In genomic region chr4:56990109-56990508, GRCh38 we compare ENCODE assay signal across 20 cellular contexts. TPM values are rescaled to one million over a fixed set of nuclear protein-coding genes. Genes with fewer than 3 reads are reported as not detected.
DNase-seq lines count a peak whose midpoint lies in the region; ATAC-seq and TF ChIP-seq lines count a peak whose summit lies in the region.
"Had no signal": no experiment of that assay in that cellular context is flagged by ENCODE, and none has a peak within 500 bp of the region (broad histone marks: within the 10 kb centered on the region; RNA-seq: fewer than 3 reads in every experiment).

No MANE protein-coding gene starts in this region.

- peaks cover 30% of the 10 kb centered on the region for H3F3A ChIP-seq in SK-N-SH (replicated peaks; ENCODE audit: insufficient read depth)

- H4K20me1 ChIP-seq in SK-N-SH (ENCODE audit: insufficient read depth): peaks cover 19% of the 10 kb centered on the region

- no peak overlapping the region for H4K8ac ChIP-seq in mesendoderm (ENCODE audit: low read depth, low read length)

- H3K56ac ChIP-seq in mesendoderm (ENCODE audit: low read length): no peak overlapping the region

- no peak for ATAC-seq in SK-N-SH treated with all-trans-retinoic acid at 6 μM for 48 hours
- no peak for ATAC-seq in HG03432 (IDR thresholded peaks at IDR 0.05; ENCODE audit: unreplicated experiment)
- ATAC-seq: sciatic nerve had no signal

- no peak overlapping the region for H3K4ac ChIP-seq in mesendoderm (ENCODE audit: low read depth, low read length)

- H3K36me3 ChIP-seq in SK-N-SH (replicated peaks in 1 of 2; ENCODE audit: control insufficient read depth in 1 of 2, insufficient read depth in 2 of 2, low read length in 1 of 2) (peaks cover 73 to 87% of the 10 kb centered on the region in 2 experiments), mesendoderm (ENCODE audit: control insufficient read depth, insufficient read depth, low read length) (peaks cover 2% of the 10 kb centered on the region)

- TF ChIP-seq CTCF in SK-N-SH (IDR thresholded peaks at IDR 0.05) (no peak), cardiac fibroblast (IDR thresholded peaks at IDR 0.05; ENCODE audit: low read depth, low read length) (no peak), progenitor cell of endocrine pancreas (IDR thresholded peaks at IDR 0.05; ENCODE audit: unreplicated experiment) (no peak)

- H3K4me1 ChIP-seq in SK-N-SH (ENCODE audit: control insufficient read depth in 1 of 2, insufficient read depth in 2 of 2, low read depth in 1 of 2, low read length in 1 of 2): 0 out of 4 replicates have a peak, but pooled peaks cover 0 to 2% of the 10 kb centered on the region in 2 experiments
- H3K4me1 ChIP-seq in mesendoderm (ENCODE audit: control insufficient read depth, low read depth, low read length): no peaks in the 10 kb centered on the region
- H3K4me1 ChIP-seq: foreskin keratinocyte had no signal

- 91% methylated on average over 2 of the region's 2 CpGs for WGBS in SK-N-SH (ENCODE audit: low lambda C conversion rate)
- no CpG with 5 or more reads among the region's 2 CpGs for WGBS in mesendoderm (ENCODE audit: extremely low coverage, insufficient coverage, low lambda C conversion rate)

- H4K5ac ChIP-seq in mesendoderm (ENCODE audit: low read length): no peak overlapping the region

- peaks cover 21% of the 10 kb centered on the region for H3K36me3 Mint-ChIP-seq in progenitor cell of endocrine pancreas (ENCODE audit: insufficient read depth)

- no peak overlapping the region for H2AK5ac ChIP-seq in mesendoderm (ENCODE audit: low read length)

- H3K27me3 Mint-ChIP-seq in progenitor cell of endocrine pancreas: no peaks in the 10 kb centered on the region
- H3K27me3 Mint-ChIP-seq: activated B cell treated with CpG ODN at 0.5 μM for 24 hours, IgD-negative memory B cell, memory B cell had no signal

- H3K9ac ChIP-seq in SK-N-SH: no peak overlapping the region
- no peak overlapping the region for H3K9ac ChIP-seq in mesendoderm (ENCODE audit: low read length)

- H3K9me2 ChIP-seq in SK-N-SH: no peaks in the 10 kb centered on the region

- TF ChIP-seq RAD21 in SK-N-SH (IDR thresholded peaks at IDR 0.05; ENCODE audit: low read length): no peak

- peaks cover 7% of the 10 kb centered on the region for H3K79me1 ChIP-seq in mesendoderm (ENCODE audit: low read length)

- H3K27me3 ChIP-seq in SK-N-SH (ENCODE audit: insufficient read depth) (no peaks in the 10 kb centered on the region), mesendoderm (ENCODE audit: insufficient read depth, low read length, poor library complexity) (no peaks in the 10 kb centered on the region)
- H3K27me3 ChIP-seq: foreskin keratinocyte, neutrophil had no signal

- POLR2A ChIA-PET in SK-N-SH (lab: Yijun Ruan, JAX): no interaction called here

- H3K18ac ChIP-seq in mesendoderm (ENCODE audit: low read length): no peak overlapping the region

- peaks cover 4% of the 10 kb centered on the region for H3K4me1 Mint-ChIP-seq in progenitor cell of endocrine pancreas (ENCODE audit: low read depth)

- H3K9me3 Mint-ChIP-seq in progenitor cell of endocrine pancreas (ENCODE audit: low read depth): no peaks in the 10 kb centered on the region
- H3K9me3 Mint-ChIP-seq: activated B cell treated with CpG ODN at 0.5 μM for 24 hours, IgD-negative memory B cell, memory B cell had no signal

- no peak overlapping the region for H2BK15ac ChIP-seq in mesendoderm (replicated peaks; ENCODE audit: low read depth)

- no peak overlapping the region for H3K4me3 Mint-ChIP-seq in progenitor cell of endocrine pancreas (ENCODE audit: low read depth)
- H3K4me3 Mint-ChIP-seq: activated B cell treated with CpG ODN at 0.5 μM for 24 hours, IgD-negative memory B cell, memory B cell had no signal

- no peaks in the 10 kb centered on the region for H3K9me3 ChIP-seq in SK-N-SH
- H3K9me3 ChIP-seq: neutrophil had no signal

- H3K27ac ChIP-seq in SK-N-SH (ENCODE audit: low read depth in 2 of 2, low read length in 1 of 2): no peak overlapping the region
- H3K27ac ChIP-seq in mesendoderm (ENCODE audit: low read depth, low read length): no peak overlapping the region
- H3K27ac ChIP-seq: coronary artery, foreskin keratinocyte had no signal

- H2BK120ac ChIP-seq in mesendoderm (ENCODE audit: low read depth, low read length): no peak overlapping the region

- no peak for TF ChIP-seq EP300 in SK-N-SH (IDR thresholded peaks at IDR 0.05; ENCODE audit: borderline replicate concordance in 1 of 2, low read depth in 1 of 2, low read length in 1 of 2)

- no peak overlapping the region for H3K4me3 ChIP-seq in SK-N-SH (ENCODE audit: low read depth in 2 of 2, low read length in 1 of 2)
- no peak overlapping the region for H3K4me3 ChIP-seq in cardiac fibroblast (replicated peaks in 1 of 2; ENCODE audit: low read depth in 2 of 2, low read length in 2 of 2)
- no peak overlapping the region for H3K4me3 ChIP-seq in mesendoderm (ENCODE audit: low read length)
- H3K4me3 ChIP-seq: coronary artery had no signal

- no peak overlapping the region for H2BK5ac ChIP-seq in mesendoderm (ENCODE audit: low read length)

- H3K23ac ChIP-seq in mesendoderm (ENCODE audit: low read length): no peak overlapping the region

- no peak overlapping the region for H3K4me2 ChIP-seq in SK-N-SH
- H3K4me2 ChIP-seq in mesendoderm (ENCODE audit: low read length): no peak overlapping the region

- CTCF ChIA-PET in SK-N-SH (lab: Yijun Ruan, JAX): interaction anchor here (1.1 to 1.4 kb wide), 2 partner anchors 48 to 173 kb away, joined by 3 read pairs; no protein-coding TSS in a partner anchor

- no peak overlapping the region for H2AFZ ChIP-seq in SK-N-SH (ENCODE audit: low read depth)

- no peak overlapping the region for H3K27ac Mint-ChIP-seq in progenitor cell of endocrine pancreas
- H3K27ac Mint-ChIP-seq: activated B cell treated with CpG ODN at 0.5 μM for 24 hours had no signal

- H3K79me2 ChIP-seq in SK-N-SH (ENCODE audit: insufficient read depth): peaks cover 98% of the 10 kb centered on the region
- H3K79me2 ChIP-seq in mesendoderm (ENCODE audit: control insufficient read depth, insufficient read depth, low read length): peaks cover 10% of the 10 kb centered on the region

- DNase-seq in SK-N-SH (no peak), M059J (ENCODE audit: low read depth) (peak; percentile 19), cardiac fibroblast (ENCODE audit: low read depth in 2 of 2) (peak; percentile 50 to 70), mesendoderm (peak; percentile 48), SIG-M5 (lab: John Stamatoyannopoulos, UW) (no peak), progenitor cell of endocrine pancreas (ENCODE audit: low spot score, unreplicated experiment) (no peak)
- DNase-seq: activated B cell treated with CpG ODN at 0.5 μM for 24 hours; amniotic stem cell; foreskin keratinocyte; GF-D8; NCI-H1436; NCI-H510A; stimulated activated CD4-positive, alpha-beta T cell treated with anti-CD3 and anti-CD28 coated beads, Interleukin-4, amount 100 ng/mL, for 4 hours had no signal

TF ChIP-seq in SK-N-SH, 30 proteins besides CTCF, POLR2A, EP300 and RAD21:
- TF ChIP-seq EZH2phosphoT487 (IDR thresholded peaks at IDR 0.05; ENCODE audit: borderline replicate concordance, low read depth) (no peak), FOSL2 (IDR thresholded peaks at IDR 0.05; ENCODE audit: borderline replicate concordance, low read depth) (peak; percentile 31; the same call in 1 of the 2 replicates)

TF ChIP-seq in SK-N-SH treated with all-trans-retinoic acid at 6 μM for 48 hours, 23 proteins besides CTCF, POLR2A, EP300 and RAD21:
- TF ChIP-seq TOX (CRISPR knock-in tag; IDR thresholded peaks at IDR 0.05; ENCODE audit: borderline replicate concordance): no peak
- no peak for TF ChIP-seq ISL1 (CRISPR knock-in tag; IDR thresholded peaks at IDR 0.05)
- no peak for TF ChIP-seq ARNTL (CRISPR knock-in tag; IDR thresholded peaks at IDR 0.05; ENCODE audit: borderline replicate concordance, low read depth)
- TF ChIP-seq GLIS3 (CRISPR knock-in tag; IDR thresholded peaks at IDR 0.05): no peak
- TF ChIP-seq ESRRG (CRISPR knock-in tag; IDR thresholded peaks at IDR 0.05): no peak
- no peak for TF ChIP-seq TSHZ2 (CRISPR knock-in tag; IDR thresholded peaks at IDR 0.05)

RNA-seq across cellular contexts. Expression of gene POLR2B, which starts 11.4 kb away (rescaled TPM):
- polyA plus RNA-seq in SK-N-SH (2012; rRNA removed): 58.5 and 71.5 TPM in 2 replicates
- 74.7 and 92.0 TPM in 2 replicates for polyA plus RNA-seq in SK-N-SH (2012; cell fraction: cytosol; rRNA removed)
- polyA plus RNA-seq in SK-N-SH (2012; cell fraction: nucleus; rRNA removed): 64.3 and 130 TPM in 2 replicates
- 141 and 147 TPM in 2 replicates for total RNA-seq in M059J (2014; rRNA removed; shearing (Covaris generic))
- 76.2 TPM for polyA plus RNA-seq in mesendoderm (2013, experiment 1 of 2)
- 74.4 TPM for polyA plus RNA-seq in mesendoderm (2013, experiment 2 of 2)
- total RNA-seq in progenitor cell of endocrine pancreas: 107 and 116 TPM in 2 replicates

RNA-seq across cellular contexts. Expression of gene NOA1, which starts 12.7 kb away (rescaled TPM):
- polyA plus RNA-seq in SK-N-SH (2012; rRNA removed): 11.8 and 12.8 TPM in 2 replicates
- 11.6 and 12.2 TPM in 2 replicates for polyA plus RNA-seq in SK-N-SH (2012; cell fraction: cytosol; rRNA removed)
- polyA plus RNA-seq in SK-N-SH (2012; cell fraction: nucleus; rRNA removed): 7.5 and 9.1 TPM in 2 replicates
- 10.8 and 12.4 TPM in 2 replicates for total RNA-seq in M059J (2014; rRNA removed; shearing (Covaris generic))
- 13.9 TPM for polyA plus RNA-seq in mesendoderm (2013, experiment 1 of 2)
- polyA plus RNA-seq in mesendoderm (2013, experiment 2 of 2): 14.4 TPM
- total RNA-seq in progenitor cell of endocrine pancreas: 16.7 and 17.4 TPM in 2 replicates

Comparison
In these comparisons a context has a peak if more than half of its experiments do, and no peak if none do; other contexts are left out.
1. DNase-seq: peak in M059J (single experiment), cardiac fibroblast (2 of 2) and mesendoderm (single experiment); none in SK-N-SH (single experiment), SIG-M5 (single experiment) and progenitor cell of endocrine pancreas (single experiment).